In genomic region chr14:100855256-100855930, GRCh38 we compare ENCODE assay signal across 14 cellular contexts. TPM values are rescaled to one million over a fixed set of nuclear protein-coding genes. Genes with fewer than 3 reads are reported as not detected.
DNase-seq lines count a peak whose midpoint lies in the region; ATAC-seq and TF ChIP-seq lines count a peak whose summit lies in the region.
"Had no signal": no experiment of that assay in that cellular context is flagged by ENCODE, and none has a peak within 500 bp of the region (broad histone marks: within the 10 kb centered on the region; RNA-seq: fewer than 3 reads in every experiment).

No MANE protein-coding gene starts in this region.

- DNase-seq in DND-41 = no peak
- no peak for DNase-seq in IMR-90
- DNase-seq in chondrocyte (ENCODE audit: low spot score) = peak; percentile 68
- DNase-seq in neuronal stem cell (ENCODE audit: low spot score) = no peak
- no peak for DNase-seq in stimulated activated CD4-positive, alpha-beta T cell treated with anti-CD3 and anti-CD28 coated beads, Interleukin-4, amount 100 ng/mL, for 4 hours
- no peak for DNase-seq in transverse colon
- DNase-seq in activated CD8-positive, alpha-beta memory T cell treated with anti-CD3 and anti-CD28 coated beads, Interleukin-2, amount 50 U/mL, for 48 hours = no peak
- DNase-seq in effector CD8-positive, alpha-beta T cell (lab: John Stamatoyannopoulos, UW) = no peak
- DNase-seq: NCI-H1694, NCI-H69, PC-9 had no signal

- 0 out of 2 replicates have a peak overlapping the region, but pooled peaks have one; percentile 6 for H2AK5ac ChIP-seq in IMR-90 (ENCODE audit: low read depth, low read length)
- H2AK5ac ChIP-seq in neuronal stem cell (ENCODE audit: low read depth, low read length) = peak overlapping the region; percentile 63

- H3K27me3 Mint-ChIP-seq in chondrocyte (ENCODE audit: low read depth) = peaks cover 11% of the 10 kb centered on the region

- peaks cover 26% of the 10 kb centered on the region; the same call in 1 of the 2 replicates for H3K9me1 ChIP-seq in IMR-90 (ENCODE audit: insufficient read depth, low read length)

- H4K20me1 ChIP-seq in DND-41 (ENCODE audit: insufficient read depth, low read length) (no peaks in the 10 kb centered on the region), IMR-90 (ENCODE audit: insufficient read depth, low read length) (peaks cover 99% of the 10 kb centered on the region)
- H4K20me1 ChIP-seq: BLaER1 had no signal

- peak overlapping the region; percentile 26 for H2BK12ac ChIP-seq in neuronal stem cell (ENCODE audit: low read length)

- H3K14ac ChIP-seq in IMR-90 (replicated peaks; ENCODE audit: low read depth, low read length) (no peak overlapping the region), neuronal stem cell (ENCODE audit: low read length) (no peak overlapping the region)

- H3K4ac ChIP-seq in IMR-90 (ENCODE audit: low read depth, low read length) (no peak overlapping the region), neuronal stem cell (ENCODE audit: low read length) (no peak overlapping the region)

- H3K36me3 ChIP-seq in DND-41 (ENCODE audit: insufficient read depth, low read length) (no peaks in the 10 kb centered on the region), IMR-90 (ENCODE audit: control insufficient read depth, insufficient read depth, low read length) (peaks cover 66% of the 10 kb centered on the region), neuronal stem cell (replicated peaks in 1 of 2; ENCODE audit: control insufficient read depth in 2 of 2, insufficient read depth in 2 of 2, low read length in 2 of 2) (no peaks in the 10 kb centered on the region), transverse colon (no peaks in the 10 kb centered on the region)
- H3K36me3 ChIP-seq: BLaER1 had no signal

- H3K4me3 ChIP-seq in DND-41 (ENCODE audit: low read depth in 1 of 2, low read length in 2 of 2) (no peak overlapping the region), IMR-90 (ENCODE audit: insufficient read depth, low read depth, low read length) (no peak overlapping the region), neuronal stem cell (ENCODE audit: low read length in 2 of 2) (no peak overlapping the region), transverse colon (no peak overlapping the region)
- H3K4me3 ChIP-seq: BLaER1, PC-9 had no signal

- H3K4me2 ChIP-seq in DND-41 (ENCODE audit: insufficient read depth, low read length) (no peak overlapping the region), IMR-90 (ENCODE audit: low read depth, low read length) (no peak overlapping the region), neuronal stem cell (ENCODE audit: insufficient read depth, low read length, poor library complexity, severe bottlenecking) (no peak overlapping the region)
- H3K4me2 ChIP-seq: PC-9 had no signal

- H2BK20ac ChIP-seq in IMR-90 (ENCODE audit: low read depth, low read length) = no peak overlapping the region

- H3K9ac ChIP-seq in DND-41 (ENCODE audit: low read depth, low read length) (no peak overlapping the region), IMR-90 (ENCODE audit: low read depth, low read length) (no peak overlapping the region), neuronal stem cell (ENCODE audit: low read depth, low read length, poor library complexity) (no peak overlapping the region)
- H3K9ac ChIP-seq: BLaER1 had no signal

- WGBS in IMR-90 (ENCODE audit: extremely low coverage in 2 of 2, insufficient read length in 1 of 2), 2 experiments = 69% methylated on average over 9 of the region's 18 CpGs; no CpG with 5 or more reads in 1 of the 2 experiments
- WGBS in neuronal stem cell (ENCODE audit: extremely low coverage in 2 of 2, insufficient read length in 2 of 2, insufficient replicate concordance in 1 of 2), 2 donors = no CpG with 5 or more reads among the region's 18 CpGs
- WGBS in transverse colon (ENCODE audit: low coverage in 1 of 2), 2 donors = 83 to 95% methylated on average over 7 to 18 of the region's 18 CpGs

- H3K4me1 ChIP-seq in DND-41 (ENCODE audit: insufficient read depth, low read length) (no peaks in the 10 kb centered on the region), IMR-90 (ENCODE audit: control insufficient read depth, insufficient read depth, low read length) (no peaks in the 10 kb centered on the region; the same call in 1 of the 2 replicates), neuronal stem cell (ENCODE audit: control insufficient read depth in 2 of 2, insufficient read depth in 1 of 2, low read depth in 1 of 2, low read length in 2 of 2) (peaks cover 0 to 10% of the 10 kb centered on the region in 2 donors), transverse colon (no peaks in the 10 kb centered on the region)

- H2BK15ac ChIP-seq in IMR-90 (ENCODE audit: low read depth, low read length) = no peak overlapping the region
- H2BK15ac ChIP-seq in neuronal stem cell (ENCODE audit: low read length) = peak overlapping the region; percentile 92

- no peak overlapping the region for H2AK9ac ChIP-seq in IMR-90 (replicated peaks; ENCODE audit: low read depth, low read length, poor library complexity)

- CTCF ChIA-PET in IMR-90 (lab: Yijun Ruan, JAX) = no interaction called here

- dilution Hi-C loops in IMR-90 (cut with HindIII; ENCODE audit: low sequenced_read_pairs, unreplicated experiment) = no loop called here

- H2BK120ac ChIP-seq in IMR-90 (ENCODE audit: low read depth, low read length) = no peak overlapping the region
- H2BK120ac ChIP-seq in neuronal stem cell (ENCODE audit: low read depth, low read length) = peak overlapping the region; percentile 89

- H3K27ac ChIP-seq in DND-41 (ENCODE audit: low read length) (no peak overlapping the region), IMR-90 (ENCODE audit: insufficient read depth, low read length) (no peak overlapping the region), neuronal stem cell (replicated peaks; ENCODE audit: low read length) (no peak overlapping the region), transverse colon (no peak overlapping the region)
- H3K27ac ChIP-seq: BLaER1, PC-9 had no signal

- no peaks in the 10 kb centered on the region for H3K9me3 Mint-ChIP-seq in chondrocyte (ENCODE audit: low read depth)

- in situ Hi-C loops in IMR-90 (cut with MboI; ENCODE audit: low sequenced_read_pairs) (no loop called here), transverse colon (cut with MboI; ENCODE audit: low pct_ligation_motif_present in 1 of 4, low pct_unique_long_range_greater_than_20kb in 1 of 4, low sequenced_read_pairs in 3 of 4) (loop anchor here in 1 of 4 donors (10.0 to 25.0 kb wide), 2 partner anchors 382 to 779 kb away; no protein-coding TSS in a partner anchor)

- H3K18ac ChIP-seq in IMR-90 (ENCODE audit: low read depth, low read length) (no peak overlapping the region), neuronal stem cell (ENCODE audit: low read length) (peak overlapping the region; percentile 85)

- no peaks in the 10 kb centered on the region for H3K79me2 ChIP-seq in DND-41 (ENCODE audit: insufficient read depth, low read length)

- TF ChIP-seq RAD21 in IMR-90 (IDR thresholded peaks at IDR 0.05; ENCODE audit: low read length) = no peak

- TF ChIP-seq EP300 in transverse colon (IDR thresholded peaks at IDR 0.05; ENCODE audit: low read depth) = no peak

- TF ChIP-seq CTCF in DND-41 (IDR thresholded peaks at IDR 0.05; ENCODE audit: borderline replicate concordance, extremely low read depth, low read length, poor library complexity, severe bottlenecking) = peak; percentile 35
- TF ChIP-seq CTCF in IMR-90 (conservative IDR thresholded peaks at IDR 0.05; ENCODE audit: low read depth, low read length) = no peak
- peak; percentile 28 for TF ChIP-seq CTCF in chondrocyte (IDR thresholded peaks at IDR 0.05)
- TF ChIP-seq CTCF in transverse colon (IDR thresholded peaks at IDR 0.05) = no peak

- H3K4me3 Mint-ChIP-seq in chondrocyte (ENCODE audit: unreplicated experiment) = no peak overlapping the region

- no peaks in the 10 kb centered on the region for H3K4me1 Mint-ChIP-seq in chondrocyte (ENCODE audit: low read depth)

- POLR2A ChIA-PET in IMR-90 (lab: Charles Lee; ENCODE audit: unreplicated experiment) = no interaction called here

- H2BK5ac ChIP-seq in IMR-90 (ENCODE audit: low read depth, low read length, poor library complexity, severe bottlenecking) = no peak overlapping the region
- H2BK5ac ChIP-seq in neuronal stem cell (ENCODE audit: low read length) = peak overlapping the region; percentile 19

- H2AFZ ChIP-seq in DND-41 (ENCODE audit: low read depth, low read length) = no peak overlapping the region
- H2AFZ ChIP-seq in IMR-90 (replicated peaks; ENCODE audit: low read length, poor library complexity) = no peak overlapping the region
- no peak overlapping the region for H2AFZ ChIP-seq in neuronal stem cell (ENCODE audit: low read length)
- H2AFZ ChIP-seq: PC-9 had no signal

- peaks cover 0 to 53% of the 10 kb centered on the region in 2 experiments; a peak in 2 of 4 replicates for H3K79me1 ChIP-seq in IMR-90 (ENCODE audit: low read depth in 1 of 2, low read length in 2 of 2)
- no peaks in the 10 kb centered on the region for H3K79me1 ChIP-seq in neuronal stem cell (ENCODE audit: low read depth, low read length)

- H3K23ac ChIP-seq in IMR-90 (ENCODE audit: low read depth, low read length) = no peak overlapping the region
- no peak overlapping the region for H3K23ac ChIP-seq in neuronal stem cell (ENCODE audit: low read depth, low read length, poor library complexity)

- H3K27me3 ChIP-seq in DND-41 (ENCODE audit: insufficient read depth, low read length, poor library complexity) (no peaks in the 10 kb centered on the region), IMR-90 (ENCODE audit: control insufficient read depth, insufficient read depth, low read length) (no peaks in the 10 kb centered on the region), neuronal stem cell (ENCODE audit: control insufficient read depth in 3 of 3, insufficient read depth in 3 of 3, low read depth in 1 of 3, low read length in 3 of 3) (peaks cover 0 to 16% (median 0%) of the 10 kb centered on the region in 3 experiments), transverse colon (no peaks in the 10 kb centered on the region)
- H3K27me3 ChIP-seq: BLaER1 had no signal

- H4K8ac ChIP-seq in IMR-90 (ENCODE audit: low read depth in 2 of 2, low read length in 2 of 2) (no peak overlapping the region), neuronal stem cell (ENCODE audit: low read depth, low read length) (no peak overlapping the region)

- BruUV-seq in IMR-90 (replicated peaks; lab: Mats Ljungman, UMichigan) = no TSS peak

- H4K5ac ChIP-seq in IMR-90 (ENCODE audit: low read depth, low read length) = no peak overlapping the region

- no peak overlapping the region for H3K27ac Mint-ChIP-seq in chondrocyte (ENCODE audit: unreplicated experiment)

- intact Hi-C loops in IMR-90 (cut with micrococcal nuclease) (no loop called here), transverse colon (cut with DNase I; ENCODE audit: low total_unique reads) (loop anchor here (10.0 kb wide), 1 partner anchor 379 kb away; no protein-coding TSS in a partner anchor)

- H3K56ac ChIP-seq in IMR-90 (ENCODE audit: extremely low read depth, insufficient read depth, low read length) = no peak overlapping the region

- H4K91ac ChIP-seq in IMR-90 (ENCODE audit: insufficient read depth, low read depth, low read length) = no peak overlapping the region
- H4K91ac ChIP-seq in neuronal stem cell (ENCODE audit: low read depth, low read length, poor library complexity) = no peak overlapping the region

- H3K9me3 ChIP-seq in DND-41 (ENCODE audit: insufficient read depth, low read length, severe bottlenecking) = no peaks in the 10 kb centered on the region
- H3K9me3 ChIP-seq in IMR-90 (ENCODE audit: control insufficient read depth, insufficient read depth, low read length) = no peaks in the 10 kb centered on the region
- no peaks in the 10 kb centered on the region for H3K9me3 ChIP-seq in neuronal stem cell (replicated peaks in 1 of 2; ENCODE audit: control insufficient read depth in 2 of 2, insufficient read depth in 1 of 2, low read depth in 1 of 2, low read length in 2 of 2)
- H3K9me3 ChIP-seq in transverse colon = no peaks in the 10 kb centered on the region
- H3K9me3 ChIP-seq: BLaER1 had no signal

- no peaks in the 10 kb centered on the region for H3K36me3 Mint-ChIP-seq in chondrocyte (ENCODE audit: low read depth)

- ATAC-seq in DND-41 (ENCODE audit: insufficient read depth, low read depth) (no peak), IMR-90 (ENCODE audit: low read depth) (no peak)
- ATAC-seq: SK-N-SH treated with all-trans-retinoic acid at 6 μM for 48 hours had no signal

- TF ChIP-seq POLR2A in IMR-90 (IDR thresholded peaks at IDR 0.05; ENCODE audit: low read depth, low read length) (no peak), transverse colon (IDR thresholded peaks at IDR 0.05) (no peak)

RNA-seq across cellular contexts. Expression of gene MEG3, which starts 29.5 kb away (rescaled TPM):
- 31.5 and 32.5 TPM in 2 replicates for total RNA-seq in IMR-90 (2012; rRNA removed)
- polyA plus RNA-seq in IMR-90 (2012; rRNA removed) = 518 and 556 TPM in 2 replicates
- polyA plus RNA-seq in IMR-90 (2012; cell fraction: cytosol; rRNA removed) = 53.8 and 53.9 TPM in 2 replicates
- 8,555 and 8,817 TPM in 2 replicates for polyA plus RNA-seq in IMR-90 (2012; cell fraction: nucleus; rRNA removed; ENCODE audit: low replicate concordance)
- not detected in 3 replicates for total RNA-seq in chondrocyte
- 61.0 TPM for polyA plus RNA-seq in neuronal stem cell (2013, experiment 1 of 2)
- 58.1 TPM for polyA plus RNA-seq in neuronal stem cell (2013, experiment 2 of 2)
- 100 to 1,000 TPM in 1 of 4 donors, 10 to 100 TPM in 3; 10.6 to 156 (median 40.1) TPM for total RNA-seq in transverse colon
- total RNA-seq: PC-9 had no signal

RNA-seq across cellular contexts. Expression of gene RTL1, which starts 48.1 kb away (rescaled TPM):
- total RNA-seq in IMR-90 (2012; rRNA removed) (not detected in 2 replicates), chondrocyte (0.02 TPM in 1 of 3 replicates, not detected in the others), transverse colon (not detected)
- not detected in 2 replicates for polyA plus RNA-seq in IMR-90 (2012; rRNA removed)
- not detected in 2 replicates for polyA plus RNA-seq in IMR-90 (2012; cell fraction: cytosol; rRNA removed)
- polyA plus RNA-seq in IMR-90 (2012; cell fraction: nucleus; rRNA removed; ENCODE audit: low replicate concordance) = not detected in 2 replicates
- polyA plus RNA-seq in neuronal stem cell (2013, experiment 1 of 2) = 3.6 TPM
- 3.6 TPM for polyA plus RNA-seq in neuronal stem cell (2013, experiment 2 of 2)
- total RNA-seq: PC-9 had no signal
- polyA plus RNA-seq: AG04450 had no signal

Comparison
In these comparisons a context has a peak if more than half of its experiments do, and no peak if none do; other contexts are left out.
1. CTCF ChIP-seq: peak in DND-41 (single experiment) and chondrocyte (single experiment); none in IMR-90 (single experiment) and transverse colon (0 of 5).
2. RNA of gene MEG3, which starts 29.5 kb away (total RNA-seq): 10.6 to 156 TPM in transverse colon and 31.5 to 32.5 TPM in IMR-90; not detected in chondrocyte; every median in the first group is over 10 times any median in the second.